Comparison of ENCODE assay signal across 8 cellular contexts in genomic region chr5:88826959-88827585, GRCh38. TPM values are rescaled to one million over a fixed set of nuclear protein-coding genes. Genes with fewer than 3 reads are reported as not detected.
DNase-seq lines count a peak whose midpoint lies in the region; ATAC-seq, FAIRE-seq and TF ChIP-seq lines count a peak whose summit lies in the region.

No MANE protein-coding gene starts in this region.

- ATAC-seq in GM21515 (IDR thresholded peaks at IDR 0.05; ENCODE audit: unreplicated experiment) (peak; percentile 69), HG03575 (IDR thresholded peaks at IDR 0.05; ENCODE audit: extremely low read depth, insufficient number of reproducible peaks, low FRiP score, unreplicated experiment) (peak; percentile 50), WTC11 (peak; percentile 75), heart right ventricle (peak; percentile 83 to 93 (median 89))

- POLR2A ChIA-PET in WTC11 (lab: Charles Lee), result no interaction called here

- intact Hi-C loops in heart right ventricle (cut with DNase I), result loop anchor here in 7 of 10 donors (2.0 to 10.0 kb wide), 7 partner anchors 40 to 95 kb away; partner anchors contain the start of gene MEF2C (in 4 of the 7)

- H3K9me3 ChIP-seq in heart right ventricle, result no peaks in the 10 kb centered on the region
- H3K9me3 ChIP-seq in small intestine (ENCODE audit: control insufficient read depth, low read depth), result no peaks in the 10 kb centered on the region

- no peaks in the 10 kb centered on the region for H3K36me3 Mint-ChIP-seq in WTC11

- H3K4me1 Mint-ChIP-seq in WTC11, result peaks cover 55% of the 10 kb centered on the region

- H3K36me3 ChIP-seq in heart right ventricle (peaks cover 0 to 16% (median 10%) of the 10 kb centered on the region in 9 donors), small intestine (ENCODE audit: control insufficient read depth in 2 of 2, insufficient read depth in 2 of 2, low read length in 2 of 2) (no peaks in the 10 kb centered on the region)

- H3K27ac ChIP-seq in heart right ventricle (peak overlapping the region; percentile 45 to 92 (median 80)), small intestine (ENCODE audit: low read depth in 1 of 2, low read length in 1 of 2) (peak overlapping the region in 1 of 2 donors; percentile 83)

- FAIRE-seq in small intestine (lab: Jason Lieb, UNC), result no peak

- H3K27me3 ChIP-seq in heart right ventricle, result no peaks in the 10 kb centered on the region
- no peaks in the 10 kb centered on the region for H3K27me3 ChIP-seq in small intestine (ENCODE audit: control insufficient read depth in 2 of 2, insufficient read depth in 2 of 2, low read length in 2 of 2)

- peak overlapping the region; percentile 4; the same call in 1 of the 2 replicates for H3K4me3 Mint-ChIP-seq in WTC11

- H3K4me1 ChIP-seq in heart right ventricle, result peaks cover 4 to 99% (median 92%) of the 10 kb centered on the region in 9 donors
- H3K4me1 ChIP-seq in small intestine (ENCODE audit: control insufficient read depth in 2 of 2, insufficient read depth in 1 of 2, low read depth in 1 of 2, low read length in 1 of 2), result no peaks in the 10 kb centered on the region

- peak overlapping the region in 7 of 10 donors; percentile 0 to 37 (median 27) for H3K4me3 ChIP-seq in heart right ventricle
- H3K4me3 ChIP-seq in small intestine (ENCODE audit: low read depth in 1 of 2, low read length in 2 of 2), result no peak overlapping the region

- no peaks in the 10 kb centered on the region for H3K27me3 Mint-ChIP-seq in WTC11 (ENCODE audit: low read depth)

- WGBS in heart right ventricle, 2 donors, result 10% methylated on average over 6 of the region's 6 CpGs
- WGBS in small intestine, 3 donors, result 30 to 38% (median 35%) methylated on average over 6 of the region's 6 CpGs

- TF ChIP-seq CTCF in WTC11 (IDR thresholded peaks at IDR 0.05), result no peak
- no peak for TF ChIP-seq CTCF in heart right ventricle (IDR thresholded peaks at IDR 0.05)

- peak overlapping the region; percentile 12; the same call in 1 of the 2 replicates for H3K27ac Mint-ChIP-seq in WTC11

- DNase-seq in Daoy (ENCODE audit: low read depth) (peak; percentile 52), WTC11 (ENCODE audit: low spot score) (no peak), heart right ventricle (peak; percentile 20 to 84), small intestine (peak; percentile 5), NCI-H345 (lab: John Stamatoyannopoulos, UW) (no peak), DMS153 treated with DMSO at 0.1 percent for 48 hours (lab: John Stamatoyannopoulos, UW; ENCODE audit: unreplicated experiment) (no peak)

- CTCF ChIA-PET in WTC11 (lab: Charles Lee), result interaction anchor here (1.2 kb wide), 1 partner anchor 9 kb away, joined by 3 read pairs; no protein-coding TSS in a partner anchor

- H3K9me3 Mint-ChIP-seq in WTC11, result no peaks in the 10 kb centered on the region

TF ChIP-seq in WTC11, 78 proteins besides CTCF, POLR2A, EP300 and RAD21:
- TF ChIP-seq ZNF281 (CRISPR knock-in tag; IDR thresholded peaks at IDR 0.05), result no peak
- no peak for TF ChIP-seq NFYB (CRISPR knock-in tag; conservative IDR thresholded peaks at IDR 0.05; ENCODE audit: low read depth)
- no peak for TF ChIP-seq ZNF121 (CRISPR knock-in tag; IDR thresholded peaks at IDR 0.05)
- TF ChIP-seq IRF1 (CRISPR knock-in tag; IDR thresholded peaks at IDR 0.05), result no peak
- TF ChIP-seq MXD4 (CRISPR knock-in tag; IDR thresholded peaks at IDR 0.05; ENCODE audit: borderline replicate concordance), result no peak
- TF ChIP-seq PRRX2 (CRISPR knock-in tag; IDR thresholded peaks at IDR 0.05), result no peak
- no peak for TF ChIP-seq GABPB1 (CRISPR knock-in tag; IDR thresholded peaks at IDR 0.05)
- no peak for TF ChIP-seq MLX (CRISPR knock-in tag; IDR thresholded peaks at IDR 0.05)
- TF ChIP-seq EMX1 (CRISPR knock-in tag; IDR thresholded peaks at IDR 0.05), result no peak
- TF ChIP-seq CREB1 (CRISPR knock-in tag; IDR thresholded peaks at IDR 0.05), result no peak
- TF ChIP-seq ZNF532 (CRISPR knock-in tag; IDR thresholded peaks at IDR 0.05; ENCODE audit: borderline replicate concordance), result no peak
- no peak for TF ChIP-seq SOX15 (CRISPR knock-in tag; IDR thresholded peaks at IDR 0.05)
- no peak for TF ChIP-seq ETV6 (CRISPR knock-in tag; IDR thresholded peaks at IDR 0.05)
- TF ChIP-seq KAT7 (CRISPR knock-in tag; IDR thresholded peaks at IDR 0.05; ENCODE audit: borderline replicate concordance), result no peak
- TF ChIP-seq FOXJ3 (CRISPR knock-in tag; IDR thresholded peaks at IDR 0.05; ENCODE audit: borderline replicate concordance), result no peak

RNA-seq across cellular contexts. Expression of gene MEF2C, which starts 55.9 kb away (rescaled TPM):
- total RNA-seq in Daoy (2014; rRNA removed; shearing (Covaris generic)), result 3.0 and 5.2 TPM in 2 replicates
- total RNA-seq in WTC11 (2021) (1.4 to 3.6 TPM (median 1.7 TPM) in 3 replicates), heart right ventricle (10 to 100 TPM; 38.8 to 88.7 (median 70.0) TPM)
- polyA plus RNA-seq in heart right ventricle (10 to 100 TPM; 11.2 to 25.6 TPM), small intestine (1 to 10 TPM in 2 of 3 donors, under 1 TPM in 1; 0.89 to 7.2 (median 4.6) TPM)

Comparison
In these comparisons a context has a peak if more than half of its experiments do, and no peak if none do; other contexts are left out.
1. DNase-seq: peak in Daoy (single experiment), heart right ventricle (2 of 2) and small intestine (single experiment); none in WTC11 (single experiment), NCI-H345 (single experiment) and DMS153 treated with DMSO at 0.1 percent for 48 hours (single experiment).
2. H3K4me3 ChIP-seq: peak in heart right ventricle (7 of 10); none in small intestine (0 of 2).
3. Peak in every context shown above with its lines, with median percentiles within 50 percentile points of each other: ATAC-seq.